24 cellular contexts compared by ENCODE assay signal in the genomic region with DNA sequence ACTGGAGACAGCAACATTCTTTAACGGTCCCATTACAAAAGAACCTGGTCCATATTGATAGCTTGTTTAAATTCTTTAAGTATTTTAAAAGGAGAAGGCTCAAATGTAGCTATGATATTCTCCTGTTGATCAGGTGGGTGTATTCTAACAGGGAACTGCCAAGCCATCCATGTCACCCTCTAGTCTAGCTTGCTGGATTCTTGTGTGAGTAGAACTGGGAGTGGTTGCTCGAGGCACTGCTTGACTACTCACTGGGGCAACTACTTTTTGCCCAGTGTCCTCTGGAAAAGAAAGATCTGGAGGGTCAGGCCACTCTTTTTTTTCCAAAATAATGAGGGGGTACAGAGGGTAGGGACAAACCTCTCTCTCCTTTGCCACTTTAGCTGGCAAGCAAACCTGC.
"Had no signal": no experiment of that assay in that cellular context is flagged by ENCODE, and none has a peak within 500 bp of the region (broad histone marks: within the 10 kb centered on the region; RNA-seq: fewer than 3 reads in every experiment).

No MANE protein-coding gene starts in this region.

- H3K27me3 ChIP-seq: hepatocyte, pancreas, spleen, tibial nerve, upper lobe of left lung, vagina had no signal

- H3K27me3 Mint-ChIP-seq: stimulated activated naive CD8-positive, alpha-beta T cell treated with anti-CD3 and anti-CD28 coated beads, Interleukin-15, Interleukin-2, amounts not matched to agents 100 ng/mL and 50 ng/mL, for 24 hours had no signal

- ATAC-seq: naive thymus-derived CD8-positive, alpha-beta T cell; pancreas; right cardiac atrium; sciatic nerve; stimulated activated effector memory CD8-positive, alpha-beta T cell treated with anti-CD3 and anti-CD28 coated beads, Interleukin-12 subunit alpha, Interleukin-12 subunit beta, amount 100 ng/mL, for 72 hours had no signal

- H3K4me3 ChIP-seq: hepatocyte, left ventricle myocardium inferior, pancreas, prostate gland, skin epidermis, spleen, tibial nerve, upper lobe of left lung, vagina had no signal

- H3K36me3 ChIP-seq: left ventricle myocardium inferior, pancreas, prostate gland, spleen, tibial nerve, upper lobe of left lung, vagina had no signal

- H3K4me3 Mint-ChIP-seq: naive thymus-derived CD8-positive, alpha-beta T cell; nephron; neural crest cell; stimulated activated effector memory CD8-positive, alpha-beta T cell treated with anti-CD3 and anti-CD28 coated beads, Interleukin-12 subunit alpha, Interleukin-12 subunit beta, amount 100 ng/mL, for 72 hours; stimulated activated naive CD8-positive, alpha-beta T cell treated with anti-CD3 and anti-CD28 coated beads, Interleukin-15, Interleukin-2, amounts not matched to agents 100 ng/mL and 50 ng/mL, for 24 hours had no signal

- H3K27ac ChIP-seq: left ventricle myocardium inferior, pancreas, prostate gland, skin epidermis, spleen, tibial nerve, upper lobe of left lung, vagina had no signal

- H3K4me2 ChIP-seq: hepatocyte had no signal

- H3K9me3 ChIP-seq: left ventricle myocardium inferior, pancreas, prostate gland, spleen, tibial nerve, upper lobe of left lung, vagina had no signal

- H3K4me1 ChIP-seq: pancreas, prostate gland, spleen, upper lobe of left lung had no signal

- H2AFZ ChIP-seq: hepatocyte had no signal

- H3K79me2 ChIP-seq: hepatocyte had no signal

- H3K27ac Mint-ChIP-seq: nephron; stimulated activated effector memory CD8-positive, alpha-beta T cell treated with anti-CD3 and anti-CD28 coated beads, Interleukin-12 subunit alpha, Interleukin-12 subunit beta, amount 100 ng/mL, for 72 hours; stimulated activated naive CD8-positive, alpha-beta T cell treated with anti-CD3 and anti-CD28 coated beads, Interleukin-15, Interleukin-2, amounts not matched to agents 100 ng/mL and 50 ng/mL, for 24 hours had no signal

- H3K4me1 Mint-ChIP-seq: stimulated activated effector memory CD8-positive, alpha-beta T cell treated with anti-CD3 and anti-CD28 coated beads, Interleukin-12 subunit alpha, Interleukin-12 subunit beta, amount 100 ng/mL, for 72 hours had no signal

- DNase-seq: islet precursor cell; left ventricle myocardium inferior; mesenchymal stem cell; naive thymus-derived CD8-positive, alpha-beta T cell; nucleus accumbens; pancreas; posterior cingulate gyrus; retina; right cardiac atrium; spleen; stimulated activated CD4-positive, alpha-beta T cell treated with anti-CD3 and anti-CD28 coated beads, Interleukin-4, amount 100 ng/mL, for 24 hours; stimulated activated naive CD4-positive, alpha-beta T cell; substantia nigra; upper lobe of left lung had no signal

- H3K9me3 Mint-ChIP-seq: naive thymus-derived CD8-positive, alpha-beta T cell; nephron; neural crest cell; stimulated activated effector memory CD8-positive, alpha-beta T cell treated with anti-CD3 and anti-CD28 coated beads, Interleukin-12 subunit alpha, Interleukin-12 subunit beta, amount 100 ng/mL, for 72 hours; stimulated activated naive CD8-positive, alpha-beta T cell treated with anti-CD3 and anti-CD28 coated beads, Interleukin-15, Interleukin-2, amounts not matched to agents 100 ng/mL and 50 ng/mL, for 24 hours had no signal
